In genomic region chr2:12455626-12456025, GRCh38 we compare ENCODE assay signal across 10 cellular contexts.
DNase-seq lines count a peak whose midpoint lies in the region; ATAC-seq, FAIRE-seq and TF ChIP-seq lines count a peak whose summit lies in the region.
"Had no signal": no experiment of that assay in that cellular context is flagged by ENCODE, and none has a peak within 500 bp of the region (broad histone marks: within the 10 kb centered on the region; RNA-seq: fewer than 3 reads in every experiment).

No MANE protein-coding gene starts in this region.

- H4K20me1 ChIP-seq in BLaER1 treated with 17β-estradiol and CSF1 and Interleukin-3, amounts not matched to agents 10 nM and 100 nM, result no peaks in the 10 kb centered on the region
- H4K20me1 ChIP-seq in keratinocyte (ENCODE audit: control insufficient read depth, extremely low read depth, insufficient read depth, low read length), result no peaks in the 10 kb centered on the region

- no peak for FAIRE-seq in bronchial epithelial cell (lab: Jason Lieb, UNC)
- FAIRE-seq in keratinocyte (lab: Jason Lieb, UNC), result no peak
- no peak for FAIRE-seq in D721Med (lab: Jason Lieb, UNC)

- TF ChIP-seq CTCF in bronchial epithelial cell (IDR thresholded peaks at IDR 0.05; ENCODE audit: insufficient read depth, low read length, severe bottlenecking) (no peak), keratinocyte (optimal IDR thresholded peaks at IDR 0.05 in 1 of 3, IDR thresholded peaks at IDR 0.05 in 1 of 3, conservative IDR thresholded peaks at IDR 0.05 in 1 of 3; ENCODE audit: extremely low read depth in 1 of 3, insufficient read depth in 2 of 3, low read length in 3 of 3) (no peak), D721Med (IDR thresholded peaks at IDR 0.05; ENCODE audit: insufficient read depth, missing control alignments) (no peak)

- ATAC-seq in GM21737 (IDR thresholded peaks at IDR 0.05; ENCODE audit: unreplicated experiment) (no peak), GM21529 (IDR thresholded peaks at IDR 0.05; ENCODE audit: unreplicated experiment) (no peak), HG03521 (IDR thresholded peaks at IDR 0.05; ENCODE audit: unreplicated experiment) (no peak)

- H3K27ac ChIP-seq in BLaER1 treated with 17β-estradiol and CSF1 and Interleukin-3, amounts not matched to agents 10 nM and 100 nM, result peak overlapping the region in 6 of 11 experiments; percentile 6 to 51 (median 30); a peak in 5 of 22 replicates
- H3K27ac ChIP-seq in keratinocyte (ENCODE audit: control insufficient read depth, insufficient read depth, low read length), result peak overlapping the region; percentile 58
- H3K27ac ChIP-seq: neural progenitor cell had no signal

- H3K4me1 ChIP-seq in BLaER1 treated with 17β-estradiol and CSF1 and Interleukin-3, amounts not matched to agents 10 nM and 100 nM, result peaks cover 11 to 50% (median 31%) of the 10 kb centered on the region in 10 experiments
- H3K4me1 ChIP-seq in keratinocyte (ENCODE audit: control insufficient read depth, extremely low read depth, insufficient read depth, low read length), result peaks cover 11% of the 10 kb centered on the region

- dilution Hi-C loops in keratinocyte (cut with MboI; ENCODE audit: extremely low pct_ligation_motif_present, low sequenced_read_pairs), result no loop called here

- no peaks in the 10 kb centered on the region for H3K9me1 ChIP-seq in keratinocyte (ENCODE audit: control insufficient read depth, extremely low read depth, insufficient read depth, low read length)

- DNase-seq in HCEC 1CT (peak; percentile 79), bronchial epithelial cell (ENCODE audit: low read depth) (peak; percentile 27), keratinocyte (ENCODE audit: low read depth, low spot score) (no peak), D721Med (ENCODE audit: insufficient read length, low spot score) (no peak)
- DNase-seq: NCI-H2227 treated with DMSO at 0.1 percent for 48 hours had no signal

- no peak overlapping the region for H2AFZ ChIP-seq in keratinocyte (ENCODE audit: control insufficient read depth, low read length)
- H2AFZ ChIP-seq: neural progenitor cell had no signal

- H3K36me3 ChIP-seq in BLaER1 treated with 17β-estradiol and CSF1 and Interleukin-3, amounts not matched to agents 10 nM and 100 nM, result no peaks in the 10 kb centered on the region
- H3K36me3 ChIP-seq in bronchial epithelial cell (ENCODE audit: control insufficient read depth, insufficient read depth, low read length) (no peaks in the 10 kb centered on the region), keratinocyte (ENCODE audit: control insufficient read depth in 2 of 2, extremely low read depth in 1 of 2, insufficient read depth in 2 of 2, low read length in 2 of 2) (no peaks in the 10 kb centered on the region)
- H3K36me3 ChIP-seq: neural progenitor cell had no signal

- H3K4me3 ChIP-seq in BLaER1 treated with 17β-estradiol and CSF1 and Interleukin-3, amounts not matched to agents 10 nM and 100 nM, result no peak overlapping the region
- H3K4me3 ChIP-seq in bronchial epithelial cell (ENCODE audit: low read depth, low read length) (no peak overlapping the region), keratinocyte (ENCODE audit: control insufficient read depth in 2 of 3, extremely low read depth in 1 of 3, insufficient read depth in 2 of 3, low read depth in 1 of 3, low read length in 3 of 3) (no peak overlapping the region)
- H3K4me3 ChIP-seq: neural progenitor cell had no signal

- H3K9me3 ChIP-seq in BLaER1 treated with 17β-estradiol and CSF1 and Interleukin-3, amounts not matched to agents 10 nM and 100 nM (replicated peaks in 1 of 11), result peaks cover 0 to 14% (median 0%) of the 10 kb centered on the region in 11 experiments; a peak in 5 of 22 replicates
- no peaks in the 10 kb centered on the region for H3K9me3 ChIP-seq in keratinocyte (ENCODE audit: control insufficient read depth, low read depth, low read length)

- H3K4me2 ChIP-seq in BLaER1 treated with 17β-estradiol and CSF1 and Interleukin-3, amounts not matched to agents 10 nM and 100 nM, result peak overlapping the region in 1 of 11 experiments; percentile 9; a peak in 1 of 22 replicates
- H3K4me2 ChIP-seq in keratinocyte (ENCODE audit: control insufficient read depth, extremely low read depth, insufficient read depth, low read depth, low read length), result no peak overlapping the region
- H3K4me2 ChIP-seq: neural progenitor cell had no signal

- no peak overlapping the region for H3K9ac ChIP-seq in BLaER1 treated with 17β-estradiol and CSF1 and Interleukin-3, amounts not matched to agents 10 nM and 100 nM
- no peak overlapping the region for H3K9ac ChIP-seq in keratinocyte (ENCODE audit: control insufficient read depth, extremely low read depth, insufficient read depth, low read length)
- H3K9ac ChIP-seq: neural progenitor cell had no signal

- H3K27me3 ChIP-seq in BLaER1 treated with 17β-estradiol and CSF1 and Interleukin-3, amounts not matched to agents 10 nM and 100 nM, result no peaks in the 10 kb centered on the region
- H3K27me3 ChIP-seq in bronchial epithelial cell (ENCODE audit: control insufficient read depth, insufficient read depth, low read length), result no peaks in the 10 kb centered on the region
- no peaks in the 10 kb centered on the region for H3K27me3 ChIP-seq in keratinocyte (ENCODE audit: control insufficient read depth, extremely low read depth, insufficient read depth, low read length)
- H3K27me3 ChIP-seq: neural progenitor cell had no signal

- no peaks in the 10 kb centered on the region for H3K79me2 ChIP-seq in keratinocyte (ENCODE audit: control insufficient read depth, insufficient read depth, low read length)

Comparison
In these comparisons a context has a peak if more than half of its experiments do, and no peak if none do; other contexts are left out.
1. DNase-seq: peak in HCEC 1CT (single experiment) and bronchial epithelial cell (single experiment); none in keratinocyte (single experiment) and D721Med (single experiment).